In the genomic region with DNA sequence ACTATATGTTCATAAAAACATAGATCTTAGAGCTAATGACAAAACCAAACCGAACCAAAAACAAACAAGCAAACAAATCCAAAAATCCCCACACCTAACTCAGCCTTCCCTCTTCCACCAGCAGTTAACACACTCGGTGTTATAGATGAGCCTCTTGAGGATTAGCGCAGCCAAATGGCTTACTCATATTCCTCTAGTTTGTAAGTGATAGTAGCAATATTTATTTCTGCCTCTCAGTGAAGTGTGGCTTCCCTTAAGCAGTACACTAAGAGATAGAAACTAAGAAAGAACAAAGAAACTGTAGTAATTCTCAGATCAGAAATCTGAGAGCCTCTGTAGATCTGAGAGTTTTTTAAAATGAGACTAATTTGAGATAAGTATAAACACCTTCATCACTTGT, we compare ENCODE assay signal across 19 cellular contexts. TPM values are rescaled to one million over a fixed set of nuclear protein-coding genes. Genes with fewer than 3 reads are reported as not detected.
DNase-seq lines count a peak whose midpoint lies in the region; ATAC-seq and TF ChIP-seq lines count a peak whose summit lies in the region.
"Had no signal": no experiment of that assay in that cellular context is flagged by ENCODE, and none has a peak within 500 bp of the region (broad histone marks: within the 10 kb centered on the region; RNA-seq: fewer than 3 reads in every experiment).

No MANE protein-coding gene starts in this region.

- intact Hi-C loops in A673 (cut with micrococcal nuclease; ENCODE audit: unreplicated experiment): no loop called here

- no peak for ATAC-seq in GM21447 (IDR thresholded peaks at IDR 0.05; ENCODE audit: unreplicated experiment)

- DNase-seq in NCI-H2171 treated with DMSO at 0.1 percent for 48 hours (lab: John Stamatoyannopoulos, UW) (peak; percentile 23), NCI-H2171 (lab: John Stamatoyannopoulos, UW) (no peak), LHCN-M2 (ENCODE audit: low read depth) (peak; percentile 40), fibroblast of mammary gland (ENCODE audit: low read depth) (peak; percentile 77), stromal cell of bone marrow (ENCODE audit: low read depth) (peak; percentile 76), A172 (ENCODE audit: low spot score) (no peak), A673 (ENCODE audit: low spot score) (no peak)
- DNase-seq: C1 segment of cervical spinal cord, COR-L47, MV-4-11, NCI-H1436, NCI-H2029 treated with DMSO at 0.1 percent for 48 hours, NCI-H510A treated with DMSO at 0.1 percent for 48 hours, SHP77, SK-N-SH had no signal

- no peaks in the 10 kb centered on the region for H3K4me1 ChIP-seq in A673 (ENCODE audit: insufficient read depth, low read length, poor library complexity, severe bottlenecking)

- TF ChIP-seq CTCF in fibroblast of mammary gland (conservative IDR thresholded peaks at IDR 0.05; ENCODE audit: control insufficient read depth, insufficient read depth, low read depth, low read length) (no peak), A673 (conservative IDR thresholded peaks at IDR 0.05; ENCODE audit: low read depth, low read length) (no peak)

- CTCF ChIA-PET in A673 (lab: Charles Lee): no interaction called here

- H3K36me3 ChIP-seq in A673 (ENCODE audit: insufficient read depth, low read length, poor library complexity, severe bottlenecking): no peaks in the 10 kb centered on the region
- H3K36me3 ChIP-seq: HAP-1 had no signal

- no peak overlapping the region for H3K27ac ChIP-seq in A673 (ENCODE audit: low read depth, low read length, poor library complexity, severe bottlenecking)
- H3K27ac ChIP-seq: 22Rv1, HL-60 had no signal

- no peaks in the 10 kb centered on the region for H3K27me3 ChIP-seq in A673 (replicated peaks; ENCODE audit: insufficient read depth, low read depth, low read length, poor library complexity)

- POLR2A ChIA-PET in A673 (lab: Charles Lee; ENCODE audit: low non-redundant PET): no interaction called here

- no TSS peak for BruUV-seq in A673 (replicated peaks; lab: Mats Ljungman, UMichigan)

- no peaks in the 10 kb centered on the region for H3K9me3 ChIP-seq in A673 (ENCODE audit: low read depth, low read length, poor library complexity, severe bottlenecking)
- H3K9me3 ChIP-seq: HAP-1, SK-N-SH had no signal

- H3K4me3 ChIP-seq in fibroblast of mammary gland (ENCODE audit: control insufficient read depth, low read depth, low read length): no peak overlapping the region
- H3K4me3 ChIP-seq in A673 (ENCODE audit: low read depth, low read length, poor library complexity, severe bottlenecking): no peak overlapping the region
- H3K4me3 ChIP-seq: HAP-1 had no signal

RNA-seq across cellular contexts. Expression of a gene that starts 2.4 kb away (rescaled TPM):
- total RNA-seq in LHCN-M2 (2014; rRNA removed) (85.8 and 98.4 TPM in 2 replicates), A673 (2021) (3.3 and 3.5 TPM in 2 replicates)
- 20.2 TPM for polyA plus RNA-seq in LHCN-M2 (2012)
- total RNA-seq in A172 (2014; rRNA removed; shearing (Covaris generic)): 18.5 and 23.8 TPM in 2 replicates

RNA-seq across cellular contexts. Expression of a gene that starts 37.2 kb away (rescaled TPM):
- total RNA-seq in LHCN-M2 (2014; rRNA removed) (109 and 120 TPM in 2 replicates), A673 (2021) (98.5 and 102 TPM in 2 replicates)
- 13.4 TPM for polyA plus RNA-seq in LHCN-M2 (2012)
- 125 and 144 TPM in 2 replicates for total RNA-seq in A172 (2014; rRNA removed; shearing (Covaris generic))

Comparison
In these comparisons a context has a peak if more than half of its experiments do, and no peak if none do; other contexts are left out.
1. DNase-seq: peak in NCI-H2171 treated with DMSO at 0.1 percent for 48 hours (single experiment), LHCN-M2 (single experiment), fibroblast of mammary gland (single experiment) and stromal cell of bone marrow (single experiment); none in NCI-H2171 (single experiment), A172 (single experiment) and A673 (single experiment).